In the genomic region with DNA sequence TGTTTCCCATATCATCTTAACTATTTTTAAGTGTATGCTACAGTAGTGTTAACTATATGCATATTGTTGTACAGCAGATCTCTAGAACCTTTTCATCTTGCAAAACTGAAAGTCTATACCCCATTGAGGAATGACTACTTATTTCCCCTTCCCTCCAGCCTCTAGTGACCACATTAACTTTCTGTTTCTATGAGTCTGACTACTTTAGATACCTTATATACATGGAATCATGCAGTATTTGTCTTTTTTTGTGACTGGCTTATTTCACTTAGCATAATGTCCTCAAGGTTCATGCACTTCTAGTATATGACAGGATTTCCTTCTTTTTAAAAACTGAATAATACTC, we compare ENCODE assay signal across 10 cellular contexts.
DNase-seq lines count a peak whose midpoint lies in the region; ATAC-seq and TF ChIP-seq lines count a peak whose summit lies in the region.
"Had no signal": no experiment of that assay in that cellular context is flagged by ENCODE, and none has a peak within 500 bp of the region (broad histone marks: within the 10 kb centered on the region; RNA-seq: fewer than 3 reads in every experiment).

No MANE protein-coding gene starts in this region.

- H3K9me2 ChIP-seq in Loucy (replicated peaks; ENCODE audit: low read depth, low read length) = no peaks in the 10 kb centered on the region

- in situ Hi-C loops in GM13977 (cut with MboI; ENCODE audit: low pct_unique_long_range_greater_than_20kb, low sequenced_read_pairs, unreplicated experiment) = no loop called here

- H3K4me2 ChIP-seq in Loucy (ENCODE audit: low read depth, low read length, poor library complexity, severe bottlenecking) = no peak overlapping the region

- no peaks in the 10 kb centered on the region for H3K79me2 ChIP-seq in Loucy (ENCODE audit: insufficient read depth, low read length)

- no peak overlapping the region for H3K9ac ChIP-seq in Loucy (ENCODE audit: low read depth, low read length, poor library complexity, severe bottlenecking)
- H3K9ac ChIP-seq: BLaER1 treated with 17β-estradiol and CSF1 and Interleukin-3, amounts not matched to agents 10 nM and 100 nM had no signal

- no peaks in the 10 kb centered on the region for H3F3A ChIP-seq in Loucy (ENCODE audit: low read depth)

- no peaks in the 10 kb centered on the region for H3K36me3 ChIP-seq in Loucy (ENCODE audit: insufficient read depth, low read length)
- H3K36me3 ChIP-seq: BLaER1 treated with 17β-estradiol and CSF1 and Interleukin-3, amounts not matched to agents 10 nM and 100 nM had no signal

- H3K4me1 ChIP-seq in Loucy (ENCODE audit: insufficient read depth, low read length, poor library complexity, severe bottlenecking) = no peaks in the 10 kb centered on the region
- H3K4me1 ChIP-seq: BLaER1 treated with 17β-estradiol and CSF1 and Interleukin-3, amounts not matched to agents 10 nM and 100 nM had no signal

- H4K20me1 ChIP-seq in Loucy (ENCODE audit: insufficient read depth, low read length, poor library complexity, severe bottlenecking) = no peaks in the 10 kb centered on the region
- H4K20me1 ChIP-seq: BLaER1 treated with 17β-estradiol and CSF1 and Interleukin-3, amounts not matched to agents 10 nM and 100 nM had no signal

- DNase-seq in GM13977 (ENCODE audit: low spot score) = peak; percentile 39
- DNase-seq in DMS79 (lab: John Stamatoyannopoulos, UW) = no peak
- DNase-seq in OCI-M2 (lab: John Stamatoyannopoulos, UW; ENCODE audit: unreplicated experiment) = no peak
- DNase-seq in NCI-H2107 treated with DMSO at 0.1 percent for 48 hours (lab: John Stamatoyannopoulos, UW; ENCODE audit: unreplicated experiment) = no peak
- no peak for DNase-seq in SKM-1 treated with dmso at 0.1 percent for 144 hours (lab: John Stamatoyannopoulos, UW; ENCODE audit: unreplicated experiment)
- DNase-seq: amygdala had no signal

- peak overlapping the region; percentile 18; the same call in 1 of the 2 replicates for H2AFZ ChIP-seq in Loucy (ENCODE audit: low read length)

- H3K27me3 ChIP-seq in Loucy (ENCODE audit: insufficient read depth, low read length, poor library complexity, severe bottlenecking) = no peaks in the 10 kb centered on the region
- H3K27me3 ChIP-seq: BLaER1 treated with 17β-estradiol and CSF1 and Interleukin-3, amounts not matched to agents 10 nM and 100 nM had no signal

- TF ChIP-seq CTCF in GM13977 (IDR thresholded peaks at IDR 0.05; ENCODE audit: extremely low read depth, insufficient read depth, missing control alignments) = no peak
- TF ChIP-seq CTCF in Loucy (conservative IDR thresholded peaks at IDR 0.05; ENCODE audit: low read length) = no peak

- no peak overlapping the region for H3K4me3 ChIP-seq in Loucy (ENCODE audit: low read length, poor library complexity, severe bottlenecking)
- H3K4me3 ChIP-seq: BLaER1 treated with 17β-estradiol and CSF1 and Interleukin-3, amounts not matched to agents 10 nM and 100 nM had no signal

- no peaks in the 10 kb centered on the region; the same call in 1 of the 2 replicates for H3K9me3 ChIP-seq in Loucy (ENCODE audit: insufficient read depth, low read depth, low read length)

- ATAC-seq in GM19328 (IDR thresholded peaks at IDR 0.05; ENCODE audit: unreplicated experiment) (peak; percentile 98), HG02852 (IDR thresholded peaks at IDR 0.05; ENCODE audit: unreplicated experiment) (peak; percentile 100)
